ENCODE assay signal across 21 cellular contexts in genomic region chr6:36382976-36383375, GRCh38. TPM values are rescaled to one million over a fixed set of nuclear protein-coding genes. Genes with fewer than 3 reads are reported as not detected.
"Had no signal": no experiment of that assay in that cellular context is flagged by ENCODE, and none has a peak within 500 bp of the region (broad histone marks: within the 10 kb centered on the region; RNA-seq: fewer than 3 reads in every experiment).

No MANE protein-coding gene starts in this region.

- H3K27ac Mint-ChIP-seq: activated CD8-positive, alpha-beta T cell treated with anti-CD3 and anti-CD28 coated beads for 36 hours; activated naive CD4-positive, alpha-beta T cell treated with anti-CD3 and anti-CD28 coated beads, Interleukin-2, amount 50 U/mL, for 24 hours; naive thymus-derived CD8-positive, alpha-beta T cell; type B pancreatic cell had no signal

- H3K36me3 Mint-ChIP-seq: activated naive CD4-positive, alpha-beta T cell treated with anti-CD3 and anti-CD28 coated beads, Interleukin-2, amount 50 U/mL, for 24 hours; naive thymus-derived CD8-positive, alpha-beta T cell; type B pancreatic cell had no signal

- H3K36me3 ChIP-seq: adrenal gland, gastroesophageal sphincter, heart right ventricle, SJCRH30 had no signal

- H3K9me3 Mint-ChIP-seq: activated CD8-positive, alpha-beta T cell treated with anti-CD3 and anti-CD28 coated beads for 36 hours; activated naive CD4-positive, alpha-beta T cell treated with anti-CD3 and anti-CD28 coated beads, Interleukin-2, amount 50 U/mL, for 24 hours; naive thymus-derived CD8-positive, alpha-beta T cell; type B pancreatic cell had no signal

- ATAC-seq: gastroesophageal sphincter; heart right ventricle; left lobe of liver; naive thymus-derived CD8-positive, alpha-beta T cell had no signal

- H3K4me3 Mint-ChIP-seq: activated CD8-positive, alpha-beta T cell treated with anti-CD3 and anti-CD28 coated beads for 36 hours; activated naive CD4-positive, alpha-beta T cell treated with anti-CD3 and anti-CD28 coated beads, Interleukin-2, amount 50 U/mL, for 24 hours; naive thymus-derived CD8-positive, alpha-beta T cell; type B pancreatic cell had no signal

- H3K27me3 ChIP-seq: adrenal gland, gastroesophageal sphincter, SJCRH30 had no signal

- H3K4me1 ChIP-seq: SJCRH30 had no signal

- H3K27me3 Mint-ChIP-seq: activated naive CD4-positive, alpha-beta T cell treated with anti-CD3 and anti-CD28 coated beads, Interleukin-2, amount 50 U/mL, for 24 hours had no signal

- H3K4me3 ChIP-seq: adrenal gland, gastroesophageal sphincter, heart right ventricle, SJCRH30, skin epidermis had no signal

- H3K27ac ChIP-seq: adrenal gland, gastroesophageal sphincter, heart right ventricle, SJCRH30 had no signal

- H3K9me3 ChIP-seq: adrenal gland, gastroesophageal sphincter, heart right ventricle, SJCRH30 had no signal

- DNase-seq: activated CD4-positive, CD25-positive, alpha-beta regulatory T cell; activated CD8-positive, alpha-beta memory T cell treated with anti-CD3 and anti-CD28 coated beads, Interleukin-2, amount 50 U/mL, for 48 hours; adrenal gland; heart right ventricle; mammary epithelial cell; naive thymus-derived CD8-positive, alpha-beta T cell; nucleus accumbens; posterior cingulate gyrus; SJCRH30; stimulated activated CD4-positive, alpha-beta T cell treated with anti-CD3 and anti-CD28 coated beads, Interleukin-4, amount 100 ng/mL, for 1 hour; substantia nigra had no signal

RNA-seq across cellular contexts. Expression of gene ETV7, which starts 4.5 kb away (rescaled TPM):
- total RNA-seq: naive thymus-derived CD8-positive, alpha-beta T cell; SJCRH30 had no signal

RNA-seq across cellular contexts. Expression of gene BNIP5, which starts 46.3 kb away (rescaled TPM):
- total RNA-seq: activated CD8-positive, alpha-beta T cell treated with anti-CD3 and anti-CD28 coated beads for 36 hours; adrenal gland; cardiac septum; gastroesophageal sphincter; heart right ventricle; left lobe of liver; mammary epithelial cell; naive thymus-derived CD8-positive, alpha-beta T cell; T-helper 2 cell treated with Interferon-gamma antibody and Interleukin-4, amounts not matched to agents 100 ng/mL and 5 ng/mL, for 36 hours had no signal
- polyA plus RNA-seq: esophagus; heart right ventricle; mammary epithelial cell; naive thymus-derived CD8-positive, alpha-beta T cell had no signal

RNA-seq across cellular contexts. Expression of gene PXT1, which starts 59.7 kb away (rescaled TPM):
- total RNA-seq: adrenal gland, mucosa of gallbladder, SJCRH30 had no signal
- polyA plus RNA-seq: adrenal gland; esophagus; naive thymus-derived CD8-positive, alpha-beta T cell had no signal
